In the genomic region with DNA sequence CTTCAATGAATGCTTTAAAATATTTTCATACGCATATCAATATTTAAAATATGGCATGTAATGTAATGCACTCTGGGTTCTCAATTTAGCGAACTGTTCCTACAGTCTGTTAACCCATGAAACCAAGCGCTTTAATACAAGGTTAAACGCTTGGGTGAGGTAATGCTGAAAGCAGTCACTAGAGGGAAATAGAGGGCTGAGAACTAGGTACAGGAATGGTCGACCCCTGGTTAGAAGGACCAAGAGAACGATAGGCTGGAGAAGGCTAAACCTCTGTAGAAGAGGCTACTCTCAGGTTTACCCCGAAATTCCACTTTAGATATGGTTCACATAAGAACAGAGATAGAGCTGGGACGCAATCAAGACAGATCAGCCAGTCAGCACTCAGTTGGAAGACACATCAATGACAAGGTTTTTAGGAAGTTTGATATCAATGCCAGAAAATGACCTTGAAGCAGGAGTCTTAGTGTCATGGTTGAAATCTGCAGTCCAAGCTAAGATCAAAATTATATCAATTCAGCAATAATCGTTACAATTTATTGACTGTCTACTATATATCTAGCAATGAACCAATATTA, we compare ENCODE assay signal across 8 cellular contexts. TPM values are rescaled to one million over a fixed set of nuclear protein-coding genes. Genes with fewer than 3 reads are reported as not detected.
DNase-seq lines count a peak whose midpoint lies in the region; ATAC-seq and TF ChIP-seq lines count a peak whose summit lies in the region.

No MANE protein-coding gene starts in this region.

- peak; percentile 71 for ATAC-seq in CD4-positive, alpha-beta T cell (ENCODE audit: poor library complexity)
- ATAC-seq in GM18519 (IDR thresholded peaks at IDR 0.05; ENCODE audit: low FRiP score, unreplicated experiment), result peak; percentile 90
- peak; percentile 93 for ATAC-seq in HG02884 (IDR thresholded peaks at IDR 0.05; ENCODE audit: unreplicated experiment)
- ATAC-seq in activated T-cell treated with anti-CD3 and anti-CD28 coated beads, Interleukin-2, amount 50 U/mL, for 4 hours, result peak; percentile 80 to 83

- no peak overlapping the region for H3K27ac Mint-ChIP-seq in CD4-positive, alpha-beta T cell

- no peaks in the 10 kb centered on the region for H3K9me3 ChIP-seq in CD4-positive, alpha-beta T cell (ENCODE audit: control insufficient read depth, low read length)
- no peaks in the 10 kb centered on the region for H3K9me3 ChIP-seq in right atrium auricular region

- no peaks in the 10 kb centered on the region for H3K27me3 ChIP-seq in CD4-positive, alpha-beta T cell (ENCODE audit: control insufficient read depth, insufficient read depth, low read length)
- H3K27me3 ChIP-seq in right atrium auricular region, result no peaks in the 10 kb centered on the region

- no peak overlapping the region for H3K4me3 Mint-ChIP-seq in CD4-positive, alpha-beta T cell
- no peak overlapping the region for H3K4me3 Mint-ChIP-seq in activated T-cell treated with anti-CD3 and anti-CD28 coated beads, Interleukin-2, amount 50 U/mL, for 4 hours

- H3K4me1 ChIP-seq in right atrium auricular region, result peaks cover 0 to 16% of the 10 kb centered on the region in 2 donors

- no peak overlapping the region for H3K27ac ChIP-seq in CD4-positive, alpha-beta T cell (ENCODE audit: low read depth, low read length)
- no peak overlapping the region for H3K27ac ChIP-seq in right atrium auricular region

- H3K36me3 Mint-ChIP-seq in CD4-positive, alpha-beta T cell (ENCODE audit: low read depth), result no peaks in the 10 kb centered on the region
- H3K36me3 Mint-ChIP-seq in activated T-cell treated with anti-CD3 and anti-CD28 coated beads, Interleukin-2, amount 50 U/mL, for 4 hours (ENCODE audit: insufficient read depth), result no peaks in the 10 kb centered on the region

- TF ChIP-seq CTCF in CD4-positive, alpha-beta T cell (IDR thresholded peaks at IDR 0.05), result peak; percentile 73
- TF ChIP-seq CTCF in right atrium auricular region (IDR thresholded peaks at IDR 0.05), result peak; percentile 59 to 75

- H3K4me3 ChIP-seq in right atrium auricular region, result no peak overlapping the region

- H3K9me3 Mint-ChIP-seq in CD4-positive, alpha-beta T cell, result no peaks in the 10 kb centered on the region
- H3K9me3 Mint-ChIP-seq in activated T-cell treated with anti-CD3 and anti-CD28 coated beads, Interleukin-2, amount 50 U/mL, for 4 hours, result no peaks in the 10 kb centered on the region

- CTCF ChIA-PET in CD4-positive, alpha-beta T cell (lab: Charles Lee), result interaction anchor here (0.6 kb wide), 1 partner anchor 78 kb away, joined by 3 read pairs; no protein-coding TSS in a partner anchor

- POLR2A ChIA-PET in CD4-positive, alpha-beta T cell (lab: Charles Lee), result no interaction called here

- DNase-seq in CD4-positive, alpha-beta T cell, result no peak
- DNase-seq in NCI-H1694 (lab: John Stamatoyannopoulos, UW) (peak; percentile 18), right atrium auricular region (ENCODE audit: low spot score) (no peak), DMS79 treated with DMSO at 0.1 percent for 48 hours (lab: John Stamatoyannopoulos, UW) (no peak)
- DNase-seq in activated T-cell treated with anti-CD3 and anti-CD28 coated beads, Interleukin-2, amount 50 U/mL, for 4 hours, result no peak
- DNase-seq in stimulated activated CD4-positive, alpha-beta T cell treated with anti-CD3 and anti-CD28 coated beads, TNF-alpha, amount 100 ng/mL, for 24 hours (ENCODE audit: low read depth in 3 of 3), result peak in 2 of 3 experiments; percentile 6

- no peaks in the 10 kb centered on the region for H3K27me3 Mint-ChIP-seq in CD4-positive, alpha-beta T cell
- no peaks in the 10 kb centered on the region for H3K27me3 Mint-ChIP-seq in activated T-cell treated with anti-CD3 and anti-CD28 coated beads, Interleukin-2, amount 50 U/mL, for 4 hours (ENCODE audit: low read depth)

- no peaks in the 10 kb centered on the region for H3K36me3 ChIP-seq in right atrium auricular region

- H3K4me1 Mint-ChIP-seq in CD4-positive, alpha-beta T cell (ENCODE audit: low read depth), result peaks cover 7% of the 10 kb centered on the region
- H3K4me1 Mint-ChIP-seq in activated T-cell treated with anti-CD3 and anti-CD28 coated beads, Interleukin-2, amount 50 U/mL, for 4 hours (ENCODE audit: low read depth), result peaks cover 6% of the 10 kb centered on the region

- intact Hi-C loops in CD4-positive, alpha-beta T cell (cut with DNase I, micrococcal nuclease), result loop anchor here in 1 of 2 experiments (5.0 to 10.0 kb wide), 2 partner anchors 122 to 225 kb away; no protein-coding TSS in a partner anchor

RNA-seq across cellular contexts. Expression of a gene that starts 26.9 kb away (rescaled TPM):
- not detected for total RNA-seq in CD4-positive, alpha-beta T cell
- total RNA-seq in activated T-cell treated with anti-CD3 and anti-CD28 coated beads, Interleukin-2, amount 50 U/mL, for 4 hours, result under 1 TPM in 2 of 3 donors, not detected in 1; 0.13 to 0.18 TPM
- 1 to 10 TPM; 3.8 to 5.6 TPM for total RNA-seq in right atrium auricular region

Comparison
In these comparisons a context has a peak if more than half of its experiments do, and no peak if none do; other contexts are left out.
1. DNase-seq: peak in NCI-H1694 (single experiment) and stimulated activated CD4-positive, alpha-beta T cell treated with anti-CD3 and anti-CD28 coated beads, TNF-alpha, amount 100 ng/mL, for 24 hours (2 of 3); none in CD4-positive, alpha-beta T cell (0 of 10), activated T-cell treated with anti-CD3 and anti-CD28 coated beads, Interleukin-2, amount 50 U/mL, for 4 hours (single experiment), right atrium auricular region (single experiment) and DMS79 treated with DMSO at 0.1 percent for 48 hours (single experiment).
2. RNA of a gene that starts 26.9 kb away (total RNA-seq): 3.8 to 5.6 TPM in right atrium auricular region; 0.13 to 0.18 TPM in activated T-cell treated with anti-CD3 and anti-CD28 coated beads, Interleukin-2, amount 50 U/mL, for 4 hours and not detected in CD4-positive, alpha-beta T cell; every median in the first group is over 4 times any median in the second.
3. Peak in every context shown above with its lines, with median percentiles within 50 percentile points of each other: ATAC-seq.